ENCODE assay signal across 1 cellular context in genomic region chr1:229280921-229281320, GRCh38.
TF ChIP-seq lines count a peak whose summit lies in the region.

No MANE protein-coding gene starts in this region.

TF ChIP-seq in HEK293, 187 proteins besides CTCF, POLR2A, EP300 and RAD21 (continued from another document):
- TF ChIP-seq PRDM6 (tag by site-specific recombination; IDR thresholded peaks at IDR 0.05), result peak; percentile 49
- no peak for TF ChIP-seq ZNF76 (tag by site-specific recombination; IDR thresholded peaks at IDR 0.05; ENCODE audit: borderline replicate concordance, low read depth)
- TF ChIP-seq ZNF2 (tag by site-specific recombination; IDR thresholded peaks at IDR 0.05), result no peak
- TF ChIP-seq ZNF488 (tag by site-specific recombination; IDR thresholded peaks at IDR 0.05), result no peak
- no peak for TF ChIP-seq ZNF785 (tag by site-specific recombination; IDR thresholded peaks at IDR 0.05)
- no peak for TF ChIP-seq ZNF791 (tag by site-specific recombination; IDR thresholded peaks at IDR 0.05)
- no peak for TF ChIP-seq SP2 (tag by site-specific recombination; IDR thresholded peaks at IDR 0.05)
- TF ChIP-seq, protein P1, sequence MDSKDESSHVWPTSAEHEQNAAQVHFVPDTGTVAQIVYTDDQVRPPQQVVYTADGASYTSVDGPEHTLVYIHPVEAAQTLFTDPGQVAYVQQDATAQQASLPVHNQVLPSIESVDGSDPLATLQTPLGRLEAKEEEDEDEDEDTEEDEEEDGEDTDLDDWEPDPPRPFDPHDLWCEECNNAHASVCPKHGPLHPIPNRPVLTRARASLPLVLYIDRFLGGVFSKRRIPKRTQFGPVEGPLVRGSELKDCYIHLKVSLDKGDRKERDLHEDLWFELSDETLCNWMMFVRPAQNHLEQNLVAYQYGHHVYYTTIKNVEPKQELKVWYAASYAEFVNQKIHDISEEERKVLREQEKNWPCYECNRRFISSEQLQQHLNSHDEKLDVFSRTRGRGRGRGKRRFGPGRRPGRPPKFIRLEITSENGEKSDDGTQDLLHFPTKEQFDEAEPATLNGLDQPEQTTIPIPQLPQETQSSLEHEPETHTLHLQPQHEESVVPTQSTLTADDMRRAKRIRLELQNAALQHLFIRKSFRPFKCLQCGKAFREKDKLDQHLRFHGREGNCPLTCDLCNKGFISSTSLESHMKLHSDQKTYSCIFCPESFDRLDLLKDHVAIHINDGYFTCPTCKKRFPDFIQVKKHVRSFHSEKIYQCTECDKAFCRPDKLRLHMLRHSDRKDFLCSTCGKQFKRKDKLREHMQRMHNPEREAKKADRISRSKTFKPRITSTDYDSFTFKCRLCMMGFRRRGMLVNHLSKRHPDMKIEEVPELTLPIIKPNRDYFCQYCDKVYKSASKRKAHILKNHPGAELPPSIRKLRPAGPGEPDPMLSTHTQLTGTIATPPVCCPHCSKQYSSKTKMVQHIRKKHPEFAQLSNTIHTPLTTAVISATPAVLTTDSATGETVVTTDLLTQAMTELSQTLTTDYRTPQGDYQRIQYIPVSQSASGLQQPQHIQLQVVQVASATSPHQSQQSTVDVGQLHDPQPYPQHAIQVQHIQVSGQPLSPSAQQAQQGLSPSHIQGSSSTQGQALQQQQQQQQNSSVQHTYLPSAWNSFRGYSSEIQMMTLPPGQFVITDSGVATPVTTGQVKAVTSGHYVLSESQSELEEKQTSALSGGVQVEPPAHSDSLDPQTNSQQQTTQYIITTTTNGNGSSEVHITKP (tag by site-specific recombination; IDR thresholded peaks at IDR 0.05), result peak; percentile 33; the same call in 1 of the 2 replicates
- no peak for TF ChIP-seq ZSCAN18 (tag by site-specific recombination; IDR thresholded peaks at IDR 0.05)
- TF ChIP-seq ZNF10 (tag by site-specific recombination; IDR thresholded peaks at IDR 0.05), result no peak
